Comparison of ENCODE assay signal across 1 cellular context in the genomic region with DNA sequence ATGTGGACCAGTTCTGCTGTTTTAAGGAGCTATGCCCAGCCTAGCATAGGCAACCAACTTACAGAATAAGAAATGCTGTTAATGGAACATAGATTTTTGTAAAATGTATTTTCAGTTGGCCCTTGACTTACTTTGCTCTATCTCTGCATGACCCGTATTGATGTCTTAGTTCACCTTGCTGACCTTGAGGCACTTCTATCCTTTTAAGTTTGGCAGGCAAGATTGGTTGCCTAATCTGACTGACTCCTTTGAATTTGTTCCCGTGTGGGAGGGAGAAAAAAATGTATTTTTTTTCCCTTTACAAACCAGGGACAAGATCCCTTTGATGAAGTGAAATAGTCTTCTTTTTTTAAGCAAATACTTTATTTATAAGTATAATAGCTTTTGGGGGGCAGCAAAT.
TF ChIP-seq lines count a peak whose summit lies in the region.

No MANE protein-coding gene starts in this region.

TF ChIP-seq in HepG2, 621 proteins besides CTCF, POLR2A, EP300 and RAD21 (continued from another document and continues in another):
- TF ChIP-seq, protein P1, sequence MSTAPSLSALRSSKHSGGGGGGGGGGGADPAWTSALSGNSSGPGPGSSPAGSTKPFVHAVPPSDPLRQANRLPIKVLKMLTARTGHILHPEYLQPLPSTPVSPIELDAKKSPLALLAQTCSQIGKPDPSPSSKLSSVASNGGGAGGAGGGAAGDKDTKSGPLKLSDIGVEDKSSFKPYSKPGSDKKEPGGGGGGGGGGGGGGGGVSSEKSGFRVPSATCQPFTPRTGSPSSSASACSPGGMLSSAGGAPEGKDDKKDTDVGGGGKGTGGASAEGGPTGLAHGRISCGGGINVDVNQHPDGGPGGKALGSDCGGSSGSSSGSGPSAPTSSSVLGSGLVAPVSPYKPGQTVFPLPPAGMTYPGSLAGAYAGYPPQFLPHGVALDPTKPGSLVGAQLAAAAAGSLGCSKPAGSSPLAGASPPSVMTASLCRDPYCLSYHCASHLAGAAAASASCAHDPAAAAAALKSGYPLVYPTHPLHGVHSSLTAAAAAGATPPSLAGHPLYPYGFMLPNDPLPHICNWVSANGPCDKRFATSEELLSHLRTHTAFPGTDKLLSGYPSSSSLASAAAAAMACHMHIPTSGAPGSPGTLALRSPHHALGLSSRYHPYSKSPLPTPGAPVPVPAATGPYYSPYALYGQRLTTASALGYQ (CRISPR knock-in tag; IDR thresholded peaks at IDR 0.05) = 0 out of 2 replicates have a peak, but pooled peaks have one; percentile 70
- TF ChIP-seq NR2F1 (CRISPR knock-in tag; IDR thresholded peaks at IDR 0.05) = peak; percentile 59 to 93
- peak; percentile 68 for TF ChIP-seq MIXL1 (CRISPR knock-in tag; IDR thresholded peaks at IDR 0.05)
- peak; percentile 69; the same call in 1 of the 2 replicates for TF ChIP-seq SOX5 (CRISPR knock-in tag; IDR thresholded peaks at IDR 0.05; ENCODE audit: borderline replicate concordance)
- TF ChIP-seq PATZ1 (CRISPR knock-in tag; IDR thresholded peaks at IDR 0.05) = peak; percentile 77
- no peak for TF ChIP-seq KLF15 (CRISPR knock-in tag; IDR thresholded peaks at IDR 0.05; ENCODE audit: borderline replicate concordance)
- no peak for TF ChIP-seq RORA (CRISPR knock-in tag; IDR thresholded peaks at IDR 0.05)
- no peak for TF ChIP-seq ATF4 (CRISPR knock-in tag; IDR thresholded peaks at IDR 0.05)
- TF ChIP-seq ZNF446 (CRISPR knock-in tag; IDR thresholded peaks at IDR 0.05) = no peak
- TF ChIP-seq ZNF335 (CRISPR knock-in tag; IDR thresholded peaks at IDR 0.05) = no peak
- TF ChIP-seq, protein P2, sequence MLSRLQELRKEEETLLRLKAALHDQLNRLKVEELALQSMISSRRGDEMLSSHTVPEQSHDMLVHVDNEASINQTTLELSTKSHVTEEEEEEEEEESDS (CRISPR knock-in tag; IDR thresholded peaks at IDR 0.05; ENCODE audit: borderline replicate concordance) = no peak
- no peak for TF ChIP-seq GTF2F1 (IDR thresholded peaks at IDR 0.05; ENCODE audit: low read length)
- no peak for TF ChIP-seq ZNF678 (CRISPR knock-in tag; IDR thresholded peaks at IDR 0.05)
- TF ChIP-seq ZFP1 (CRISPR knock-in tag; IDR thresholded peaks at IDR 0.05) = no peak
- no peak for TF ChIP-seq ZNF614 (CRISPR knock-in tag; IDR thresholded peaks at IDR 0.05; ENCODE audit: borderline replicate concordance)
- no peak for TF ChIP-seq JDP2 (CRISPR knock-in tag; IDR thresholded peaks at IDR 0.05; ENCODE audit: borderline replicate concordance)
- TF ChIP-seq TMF1 (CRISPR knock-in tag; IDR thresholded peaks at IDR 0.05; ENCODE audit: low read depth) = no peak
- TF ChIP-seq ZSCAN29 (CRISPR knock-in tag; conservative IDR thresholded peaks at IDR 0.05) = no peak
- TF ChIP-seq HNRNPUL1 (IDR thresholded peaks at IDR 0.05; ENCODE audit: low read depth, low read length) = no peak
- no peak for TF ChIP-seq STAT5B (CRISPR knock-in tag; IDR thresholded peaks at IDR 0.05)
- no peak for TF ChIP-seq TBX3 (IDR thresholded peaks at IDR 0.05; ENCODE audit: borderline replicate concordance)
- no peak for TF ChIP-seq HINFP (CRISPR knock-in tag; IDR thresholded peaks at IDR 0.05; ENCODE audit: low read depth)
- TF ChIP-seq ZNF768 (CRISPR knock-in tag; IDR thresholded peaks at IDR 0.05) = no peak
- no peak for TF ChIP-seq ZNF160 (CRISPR knock-in tag; IDR thresholded peaks at IDR 0.05)
- no peak for TF ChIP-seq E2F5 (CRISPR knock-in tag; conservative IDR thresholded peaks at IDR 0.05)
- no peak for TF ChIP-seq SALL2 (CRISPR knock-in tag; IDR thresholded peaks at IDR 0.05)
- no peak for TF ChIP-seq EEA1 (CRISPR knock-in tag; IDR thresholded peaks at IDR 0.05; ENCODE audit: borderline replicate concordance)
- TF ChIP-seq ZNF337 (CRISPR knock-in tag; IDR thresholded peaks at IDR 0.05; ENCODE audit: borderline replicate concordance, low read depth) = no peak
- TF ChIP-seq, protein P3, sequence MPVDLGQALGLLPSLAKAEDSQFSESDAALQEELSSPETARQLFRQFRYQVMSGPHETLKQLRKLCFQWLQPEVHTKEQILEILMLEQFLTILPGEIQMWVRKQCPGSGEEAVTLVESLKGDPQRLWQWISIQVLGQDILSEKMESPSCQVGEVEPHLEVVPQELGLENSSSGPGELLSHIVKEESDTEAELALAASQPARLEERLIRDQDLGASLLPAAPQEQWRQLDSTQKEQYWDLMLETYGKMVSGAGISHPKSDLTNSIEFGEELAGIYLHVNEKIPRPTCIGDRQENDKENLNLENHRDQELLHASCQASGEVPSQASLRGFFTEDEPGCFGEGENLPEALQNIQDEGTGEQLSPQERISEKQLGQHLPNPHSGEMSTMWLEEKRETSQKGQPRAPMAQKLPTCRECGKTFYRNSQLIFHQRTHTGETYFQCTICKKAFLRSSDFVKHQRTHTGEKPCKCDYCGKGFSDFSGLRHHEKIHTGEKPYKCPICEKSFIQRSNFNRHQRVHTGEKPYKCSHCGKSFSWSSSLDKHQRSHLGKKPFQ (CRISPR knock-in tag; IDR thresholded peaks at IDR 0.05; ENCODE audit: insufficient replicate concordance) = no peak
- no peak for TF ChIP-seq ZNF329 (CRISPR knock-in tag; IDR thresholded peaks at IDR 0.05; ENCODE audit: low read depth)
- TF ChIP-seq PHF5A (CRISPR knock-in tag; IDR thresholded peaks at IDR 0.05; ENCODE audit: low read depth, unreplicated experiment) = no peak
- TF ChIP-seq ZNF564 (CRISPR knock-in tag; IDR thresholded peaks at IDR 0.05) = no peak
- TF ChIP-seq, protein P4, sequence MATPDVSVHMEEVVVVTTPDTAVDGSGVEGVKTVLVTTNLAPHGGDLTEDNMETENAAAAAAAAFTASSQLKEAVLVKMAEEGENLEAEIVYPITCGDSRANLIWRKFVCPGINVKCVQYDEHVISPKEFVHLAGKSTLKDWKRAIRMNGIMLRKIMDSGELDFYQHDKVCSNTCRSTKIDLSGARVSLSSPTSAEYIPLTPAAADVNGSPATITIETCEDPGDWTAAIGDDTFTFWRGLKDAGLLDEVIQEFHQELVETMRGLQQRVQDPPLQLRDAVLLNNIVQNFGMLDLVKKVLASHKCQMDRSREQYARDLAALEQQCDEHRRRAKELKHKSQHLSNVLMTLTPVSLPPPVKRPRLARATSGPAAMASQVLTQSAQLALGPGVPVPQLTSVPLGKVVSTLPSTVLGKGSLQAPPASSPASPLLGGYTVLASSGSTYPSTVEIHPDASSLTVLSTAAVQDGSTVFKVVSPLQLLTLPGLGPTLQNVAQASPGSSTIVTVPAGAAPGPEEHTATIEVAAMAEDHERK (CRISPR knock-in tag; IDR thresholded peaks at IDR 0.05; ENCODE audit: low read depth) = no peak
- TF ChIP-seq ZFP36 (IDR thresholded peaks at IDR 0.05; ENCODE audit: borderline replicate concordance, low read depth, low read length, partially characterized antibody) = no peak
- no peak for TF ChIP-seq SRY (CRISPR knock-in tag; IDR thresholded peaks at IDR 0.05)
- TF ChIP-seq MATR3 (CRISPR knock-in tag; IDR thresholded peaks at IDR 0.05) = no peak
- TF ChIP-seq MAFG (CRISPR knock-in tag; IDR thresholded peaks at IDR 0.05) = no peak
- no peak for TF ChIP-seq SMARCC2 (IDR thresholded peaks at IDR 0.05)
- TF ChIP-seq MYC (CRISPR knock-in tag; IDR thresholded peaks at IDR 0.05; ENCODE audit: borderline replicate concordance) = no peak
- no peak for TF ChIP-seq ZNF839 (CRISPR knock-in tag; IDR thresholded peaks at IDR 0.05; ENCODE audit: borderline replicate concordance)
- TF ChIP-seq, protein P5, sequence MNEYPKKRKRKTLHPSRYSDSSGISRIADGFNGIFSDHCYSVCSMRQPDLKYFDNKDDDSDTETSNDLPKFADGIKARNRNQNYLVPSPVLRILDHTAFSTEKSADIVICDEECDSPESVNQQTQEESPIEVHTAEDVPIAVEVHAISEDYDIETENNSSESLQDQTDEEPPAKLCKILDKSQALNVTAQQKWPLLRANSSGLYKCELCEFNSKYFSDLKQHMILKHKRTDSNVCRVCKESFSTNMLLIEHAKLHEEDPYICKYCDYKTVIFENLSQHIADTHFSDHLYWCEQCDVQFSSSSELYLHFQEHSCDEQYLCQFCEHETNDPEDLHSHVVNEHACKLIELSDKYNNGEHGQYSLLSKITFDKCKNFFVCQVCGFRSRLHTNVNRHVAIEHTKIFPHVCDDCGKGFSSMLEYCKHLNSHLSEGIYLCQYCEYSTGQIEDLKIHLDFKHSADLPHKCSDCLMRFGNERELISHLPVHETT (CRISPR knock-in tag; conservative IDR thresholded peaks at IDR 0.05) = no peak
- TF ChIP-seq CBX2 (IDR thresholded peaks at IDR 0.05; ENCODE audit: low read depth, low read length) = no peak
- TF ChIP-seq CBX2 (CRISPR knock-in tag; IDR thresholded peaks at IDR 0.05; ENCODE audit: low read depth) = no peak
- no peak for TF ChIP-seq HNRNPL (IDR thresholded peaks at IDR 0.05; ENCODE audit: low read depth, low read length)
- no peak for TF ChIP-seq RBM39 (IDR thresholded peaks at IDR 0.05; ENCODE audit: low read depth, low read length, poor library complexity, severe bottlenecking)
- no peak for TF ChIP-seq YEATS2 (CRISPR knock-in tag; IDR thresholded peaks at IDR 0.05; ENCODE audit: borderline replicate concordance)
- no peak for TF ChIP-seq TEF (CRISPR knock-in tag; IDR thresholded peaks at IDR 0.05)
- TF ChIP-seq TEAD3 (CRISPR knock-in tag; optimal IDR thresholded peaks at IDR 0.05; ENCODE audit: borderline replicate concordance) = peak; percentile 41
- no peak for TF ChIP-seq ZNF704 (CRISPR knock-in tag; IDR thresholded peaks at IDR 0.05; ENCODE audit: borderline replicate concordance)
- TF ChIP-seq DRAP1 (CRISPR knock-in tag; IDR thresholded peaks at IDR 0.05) = no peak
- TF ChIP-seq, protein P6, sequence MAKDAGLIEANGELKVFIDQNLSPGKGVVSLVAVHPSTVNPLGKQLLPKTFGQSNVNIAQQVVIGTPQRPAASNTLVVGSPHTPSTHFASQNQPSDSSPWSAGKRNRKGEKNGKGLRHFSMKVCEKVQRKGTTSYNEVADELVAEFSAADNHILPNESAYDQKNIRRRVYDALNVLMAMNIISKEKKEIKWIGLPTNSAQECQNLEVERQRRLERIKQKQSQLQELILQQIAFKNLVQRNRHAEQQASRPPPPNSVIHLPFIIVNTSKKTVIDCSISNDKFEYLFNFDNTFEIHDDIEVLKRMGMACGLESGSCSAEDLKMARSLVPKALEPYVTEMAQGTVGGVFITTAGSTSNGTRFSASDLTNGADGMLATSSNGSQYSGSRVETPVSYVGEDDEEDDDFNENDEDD (CRISPR knock-in tag; IDR thresholded peaks at IDR 0.05; ENCODE audit: borderline replicate concordance) = no peak
- no peak for TF ChIP-seq AGO1 (IDR thresholded peaks at IDR 0.05; ENCODE audit: low read depth, low read length, poor library complexity, severe bottlenecking)
- no peak for TF ChIP-seq ZNF30 (CRISPR knock-in tag; IDR thresholded peaks at IDR 0.05)
